ENCODE assay signal across 15 cellular contexts in the genomic region with DNA sequence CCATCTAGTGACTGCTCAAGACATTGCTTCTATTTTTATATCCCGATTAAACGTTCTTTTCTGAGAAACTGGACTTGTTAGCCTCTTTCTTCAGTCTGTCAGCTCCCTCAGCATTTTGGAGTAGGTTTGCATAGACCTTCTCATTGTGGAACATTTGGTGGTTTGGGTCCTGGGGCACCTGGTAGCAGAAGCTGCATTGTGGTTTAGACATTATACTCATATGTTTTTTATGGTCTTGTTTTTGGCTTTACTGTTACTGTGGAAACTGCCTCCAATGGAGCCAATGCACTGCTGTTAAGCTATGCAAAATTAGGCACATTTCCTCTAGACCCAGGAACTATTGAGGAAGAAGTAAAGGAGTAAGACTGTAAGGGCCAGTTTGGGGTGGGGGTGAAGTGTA. TPM values are rescaled to one million over a fixed set of nuclear protein-coding genes. Genes with fewer than 3 reads are reported as not detected.
DNase-seq lines count a peak whose midpoint lies in the region; ATAC-seq and TF ChIP-seq lines count a peak whose summit lies in the region.
"Had no signal": no experiment of that assay in that cellular context is flagged by ENCODE, and none has a peak within 500 bp of the region (broad histone marks: within the 10 kb centered on the region; RNA-seq: fewer than 3 reads in every experiment).

No MANE protein-coding gene starts in this region.

- H4K20me1 ChIP-seq in DND-41 (ENCODE audit: insufficient read depth, low read length): no peaks in the 10 kb centered on the region

- H3K27me3 Mint-ChIP-seq in activated CD8-positive, alpha-beta T cell treated with anti-CD3 and anti-CD28 coated beads for 36 hours: peaks cover 3% of the 10 kb centered on the region
- H3K27me3 Mint-ChIP-seq: B cell had no signal

- no peak overlapping the region for H3K4me3 Mint-ChIP-seq in activated CD8-positive, alpha-beta T cell treated with anti-CD3 and anti-CD28 coated beads for 36 hours
- H3K4me3 Mint-ChIP-seq: B cell had no signal

- H3K27ac ChIP-seq in DND-41 (ENCODE audit: low read length): no peak overlapping the region
- H3K27ac ChIP-seq: brain microvascular endothelial cell, VCaP had no signal

- peaks cover under 1% of the 10 kb centered on the region for H3K9me3 Mint-ChIP-seq in activated CD8-positive, alpha-beta T cell treated with anti-CD3 and anti-CD28 coated beads for 36 hours

- H3K4me1 ChIP-seq in DND-41 (ENCODE audit: insufficient read depth, low read length): peaks cover 32% of the 10 kb centered on the region

- peak; percentile 52 for ATAC-seq in DND-41 (ENCODE audit: insufficient read depth, low read depth)
- ATAC-seq in GM18867 (IDR thresholded peaks at IDR 0.05; ENCODE audit: unreplicated experiment): peak; percentile 65
- ATAC-seq in HG03520 (IDR thresholded peaks at IDR 0.05; ENCODE audit: unreplicated experiment): peak; percentile 79
- peak; percentile 49 for ATAC-seq in activated CD8-positive, alpha-beta T cell treated with anti-CD3 and anti-CD28 coated beads for 36 hours
- ATAC-seq: naive thymus-derived CD4-positive, alpha-beta T cell had no signal

- H3K79me2 ChIP-seq in DND-41 (ENCODE audit: insufficient read depth, low read length): no peaks in the 10 kb centered on the region

- H3K4me1 Mint-ChIP-seq in activated CD8-positive, alpha-beta T cell treated with anti-CD3 and anti-CD28 coated beads for 36 hours (ENCODE audit: low read depth): peaks cover 30% of the 10 kb centered on the region
- H3K4me1 Mint-ChIP-seq: B cell had no signal

- CTCF ChIA-PET in activated CD8-positive, alpha-beta T cell treated with anti-CD3 and anti-CD28 coated beads for 36 hours (lab: Charles Lee): interaction anchor here (0.9 to 1.8 kb wide), 2 partner anchors 25 to 52 kb away, joined by 3 to 5 read pairs; no protein-coding TSS in a partner anchor

- 65 to 70% methylated on average over 2 of the region's 2 CpGs for WGBS in lower leg skin, 2 donors

- intact Hi-C loops in activated CD8-positive, alpha-beta T cell treated with anti-CD3 and anti-CD28 coated beads for 36 hours (cut with micrococcal nuclease): loop anchor here (5.0 to 10.0 kb wide), 2 partner anchors 34 to 507 kb away; partner anchors contain the start of genes LRRC8B and ZNF326
- intact Hi-C loops in lower leg skin (cut with DNase I; ENCODE audit: low total_unique reads): loop anchor here (10.0 kb wide), 1 partner anchor 277 kb away; no protein-coding TSS in a partner anchor

- no peak overlapping the region for H3K27ac Mint-ChIP-seq in activated CD8-positive, alpha-beta T cell treated with anti-CD3 and anti-CD28 coated beads for 36 hours
- H3K27ac Mint-ChIP-seq: B cell had no signal

- H3K36me3 ChIP-seq in DND-41 (ENCODE audit: insufficient read depth, low read length): no peaks in the 10 kb centered on the region
- H3K36me3 ChIP-seq: brain microvascular endothelial cell had no signal

- no peak for TF ChIP-seq POLR2A in lower leg skin (IDR thresholded peaks at IDR 0.05)

- H3K4me3 ChIP-seq in DND-41 (ENCODE audit: low read depth in 1 of 2, low read length in 2 of 2) (no peak overlapping the region), lower leg skin (ENCODE audit: low read depth, poor library complexity, severe bottlenecking) (no peak overlapping the region)

- no peaks in the 10 kb centered on the region for H3K27me3 ChIP-seq in DND-41 (ENCODE audit: insufficient read depth, low read length, poor library complexity)

- POLR2A ChIA-PET in activated CD8-positive, alpha-beta T cell treated with anti-CD3 and anti-CD28 coated beads for 36 hours (lab: Charles Lee): no interaction called here

- H3K36me3 Mint-ChIP-seq in activated CD8-positive, alpha-beta T cell treated with anti-CD3 and anti-CD28 coated beads for 36 hours (ENCODE audit: low read depth): no peaks in the 10 kb centered on the region

- peak; percentile 44 for DNase-seq in DND-41
- DNase-seq in activated CD8-positive, alpha-beta T cell treated with anti-CD3 and anti-CD28 coated beads for 36 hours: peak; percentile 58
- DNase-seq in NCI-H1436 treated with DMSO at 0.1 percent for 48 hours (lab: John Stamatoyannopoulos, UW): no peak
- no peak for DNase-seq in lower leg skin (ENCODE audit: low spot score in 2 of 2)
- no peak for DNase-seq in HT-29 (ENCODE audit: low spot score)
- DNase-seq in NCI-H2081 treated with DMSO at 0.1 percent for 48 hours (lab: John Stamatoyannopoulos, UW): no peak
- DNase-seq: activated effector memory CD4-positive, alpha-beta T cell treated with Interleukin-2 at 50 U/mL for 16 hours; brain microvascular endothelial cell; DMS153; naive thymus-derived CD4-positive, alpha-beta T cell; SK-N-SH had no signal

- TF ChIP-seq CTCF in DND-41 (IDR thresholded peaks at IDR 0.05; ENCODE audit: borderline replicate concordance, extremely low read depth, low read length, poor library complexity, severe bottlenecking): no peak
- TF ChIP-seq CTCF in activated CD8-positive, alpha-beta T cell treated with anti-CD3 and anti-CD28 coated beads for 36 hours (IDR thresholded peaks at IDR 0.05): no peak
- TF ChIP-seq CTCF in lower leg skin (IDR thresholded peaks at IDR 0.05): no peak

- H2AFZ ChIP-seq in DND-41 (ENCODE audit: low read depth, low read length): no peak overlapping the region

- H3K4me2 ChIP-seq in DND-41 (ENCODE audit: insufficient read depth, low read length): no peak overlapping the region
- H3K4me2 ChIP-seq: SK-N-SH had no signal

- H3K9me3 ChIP-seq in DND-41 (ENCODE audit: insufficient read depth, low read length, severe bottlenecking): peaks cover 7% of the 10 kb centered on the region
- H3K9me3 ChIP-seq: SK-N-SH had no signal

- H3K9ac ChIP-seq in DND-41 (ENCODE audit: low read depth, low read length): no peak overlapping the region
- H3K9ac ChIP-seq: SK-N-SH had no signal

RNA-seq across cellular contexts. Expression of gene LRRC8B, which starts 36.7 kb away (rescaled TPM):
- 10 to 100 TPM; 24.9 to 31.7 TPM for total RNA-seq in activated CD8-positive, alpha-beta T cell treated with anti-CD3 and anti-CD28 coated beads for 36 hours
- total RNA-seq in lower leg skin: 10 to 100 TPM; 12.2 to 26.2 (median 13.1) TPM
- 5.0 and 11.5 TPM in 2 replicates for total RNA-seq in HT-29 (2014; rRNA removed; shearing (Covaris generic))

Comparison
In these comparisons a context has a peak if more than half of its experiments do, and no peak if none do; other contexts are left out.
1. DNase-seq: peak in DND-41 (single experiment) and activated CD8-positive, alpha-beta T cell treated with anti-CD3 and anti-CD28 coated beads for 36 hours (single experiment); none in NCI-H1436 treated with DMSO at 0.1 percent for 48 hours (single experiment), lower leg skin (0 of 2), HT-29 (single experiment) and NCI-H2081 treated with DMSO at 0.1 percent for 48 hours (single experiment).
2. Peak in every context shown above with its lines, with median percentiles within 50 percentile points of each other: ATAC-seq.